Comparison of ENCODE assay signal across 13 cellular contexts in genomic region chr3:41075958-41076357, GRCh38.
DNase-seq lines count a peak whose midpoint lies in the region; ATAC-seq, FAIRE-seq and TF ChIP-seq lines count a peak whose summit lies in the region.
"Had no signal": no experiment of that assay in that cellular context is flagged by ENCODE, and none has a peak within 500 bp of the region (broad histone marks: within the 10 kb centered on the region; RNA-seq: fewer than 3 reads in every experiment).

No MANE protein-coding gene starts in this region.

- no TSS peak for BruUV-seq in HepG2 (replicated peaks; lab: Mats Ljungman, UMichigan)

- TF ChIP-seq CTCF in fibroblast of mammary gland (conservative IDR thresholded peaks at IDR 0.05; ENCODE audit: control insufficient read depth, insufficient read depth, low read depth, low read length): no peak
- TF ChIP-seq CTCF in HepG2 (CRISPR knock-in tag; IDR thresholded peaks at IDR 0.05): no peak
- TF ChIP-seq CTCF in mesothelial cell of epicardium (IDR thresholded peaks at IDR 0.05; ENCODE audit: unreplicated experiment): no peak

- in situ Hi-C loops in HepG2 (cut with HindIII; ENCODE audit: extremely low pct_ligation_motif_present, low pct_unique_long_range_greater_than_20kb): no loop called here

- TF ChIP-seq EP300 in HepG2 (IDR thresholded peaks at IDR 0.05; ENCODE audit: low read depth in 2 of 2, low read length in 2 of 2): no peak
- no peak for TF ChIP-seq EP300 in HepG2 (CRISPR knock-in tag; IDR thresholded peaks at IDR 0.05; ENCODE audit: borderline replicate concordance)

- no peaks in the 10 kb centered on the region for H3K36me3 ChIP-seq in HepG2 (replicated peaks in 1 of 2; ENCODE audit: control insufficient read depth in 1 of 2, insufficient read depth in 2 of 2, low read length in 2 of 2)

- no peak overlapping the region for H3K4me3 Mint-ChIP-seq in mesothelial cell of epicardium
- H3K4me3 Mint-ChIP-seq: effector memory CD8-positive, alpha-beta T cell had no signal

- TF ChIP-seq POLR2A in HepG2 (IDR thresholded peaks at IDR 0.05; ENCODE audit: insufficient read depth in 1 of 2, low read depth in 2 of 2, low read length in 2 of 2): no peak

- H2AFZ ChIP-seq in HepG2 (ENCODE audit: low read length): no peak overlapping the region

- DNase-seq in DMS 273 (lab: John Stamatoyannopoulos, UW; ENCODE audit: unreplicated experiment): peak; percentile 1
- DNase-seq in DMS 273 treated with DMSO at 0.1 percent for 48 hours (lab: John Stamatoyannopoulos, UW): no peak
- DNase-seq in fibroblast of mammary gland (ENCODE audit: low read depth): peak; percentile 24
- peak; percentile 14 for DNase-seq in HepG2 (ENCODE audit: low spot score)
- peak; percentile 42 for DNase-seq in ureter (ENCODE audit: low spot score)
- DNase-seq in mesothelial cell of epicardium (ENCODE audit: low spot score in 2 of 2, unreplicated experiment in 2 of 2): no peak
- no peak for DNase-seq in activated CD8-positive, alpha-beta memory T cell treated with anti-CD3 and anti-CD28 coated beads, Interleukin-2, amount 50 U/mL, for 48 hours
- DNase-seq: activated CD4-positive, CD25-positive, alpha-beta regulatory T cell treated with anti-CD3 and anti-CD28 coated beads, Interleukin-2, amount 50 U/mL, for 72 hours; activated T-cell treated with anti-CD3 and anti-CD28 coated beads, Interleukin-2, amount 50 U/mL, for 48 hours; effector memory CD8-positive, alpha-beta T cell; NCI-H446 treated with DMSO at 0.1 percent for 48 hours had no signal

- H3K4me3 ChIP-seq in fibroblast of mammary gland (ENCODE audit: control insufficient read depth, low read depth, low read length) (no peak overlapping the region), HepG2 (replicated peaks in 1 of 3; ENCODE audit: insufficient read depth in 1 of 3, low read depth in 2 of 3, low read length in 3 of 3) (no peak overlapping the region)

- H3K36me3 Mint-ChIP-seq in mesothelial cell of epicardium: no peaks in the 10 kb centered on the region

- H3K27ac ChIP-seq in HepG2 (ENCODE audit: extremely low read length, insufficient read depth, low read length): no peak overlapping the region
- H3K27ac ChIP-seq: 22Rv1 had no signal

- 10% methylated on average over 5 of the region's 5 CpGs for WGBS in HepG2 (ENCODE audit: low lambda C conversion rate)

- no peaks in the 10 kb centered on the region for H4K20me1 ChIP-seq in HepG2 (ENCODE audit: insufficient read depth, low read length)

- no peaks in the 10 kb centered on the region for H3K9me3 ChIP-seq in HepG2 (ENCODE audit: low read length)

- FAIRE-seq in HepG2 (lab: Jason Lieb, UNC): no peak

- no peaks in the 10 kb centered on the region for H3K4me1 Mint-ChIP-seq in mesothelial cell of epicardium

- H3K27me3 Mint-ChIP-seq in mesothelial cell of epicardium (ENCODE audit: low read depth): no peaks in the 10 kb centered on the region

- peaks cover 0 to 8% of the 10 kb centered on the region in 2 experiments; a peak in 2 of 5 replicates for H3K27me3 ChIP-seq in HepG2 (ENCODE audit: control insufficient read depth in 1 of 2, insufficient read depth in 2 of 2, low read length in 2 of 2)

- TF ChIP-seq RAD21 in HepG2 (CRISPR knock-in tag; IDR thresholded peaks at IDR 0.05): no peak

- no peak overlapping the region for H3K4me2 ChIP-seq in HepG2 (ENCODE audit: low read depth, low read length)

- peaks cover 16% of the 10 kb centered on the region for H3K4me1 ChIP-seq in HepG2 (ENCODE audit: insufficient read depth, low read length)

- H3K9me3 Mint-ChIP-seq in mesothelial cell of epicardium: no peaks in the 10 kb centered on the region
- H3K9me3 Mint-ChIP-seq: effector memory CD8-positive, alpha-beta T cell had no signal

- intact Hi-C loops in HepG2 (cut with micrococcal nuclease; ENCODE audit: unreplicated experiment): no loop called here

- H3K79me2 ChIP-seq in HepG2 (ENCODE audit: insufficient read depth, low read length): no peaks in the 10 kb centered on the region

- H3K27ac Mint-ChIP-seq in mesothelial cell of epicardium: no peak overlapping the region
- H3K27ac Mint-ChIP-seq: effector memory CD8-positive, alpha-beta T cell had no signal

- H3K9ac ChIP-seq in HepG2 (ENCODE audit: insufficient read depth, low read depth, low read length): no peak overlapping the region

- POLR2A ChIA-PET in HepG2 (lab: Yijun Ruan, JAX): no interaction called here

- ATAC-seq in HepG2 (peak; percentile 73), GM21447 (IDR thresholded peaks at IDR 0.05; ENCODE audit: unreplicated experiment) (no peak)
- ATAC-seq: effector memory CD8-positive, alpha-beta T cell had no signal

- CTCF ChIA-PET in HepG2 (lab: Yijun Ruan, JAX; ENCODE audit: low intra/inter-chr PET ratio, low total read pairs): no interaction called here

TF ChIP-seq in HepG2, 621 proteins besides CTCF, POLR2A, EP300 and RAD21:
- TF ChIP-seq ZNF280D (CRISPR knock-in tag; IDR thresholded peaks at IDR 0.05) (no peak), HNF4A (CRISPR knock-in tag; IDR thresholded peaks at IDR 0.05) (peak; percentile 23; the same call in 1 of the 2 replicates), NBN (conservative IDR thresholded peaks at IDR 0.05) (no peak), STAG1 (CRISPR knock-in tag; IDR thresholded peaks at IDR 0.05) (peak; percentile 12; the same call in 1 of the 2 replicates)
TF ChIP-seq in HepG2: peak in this region for 2.

Comparison
In these comparisons a context has a peak if more than half of its experiments do, and no peak if none do; other contexts are left out.
1. DNase-seq: peak in DMS 273 (single experiment), fibroblast of mammary gland (single experiment), HepG2 (single experiment) and ureter (single experiment); none in DMS 273 treated with DMSO at 0.1 percent for 48 hours (single experiment), mesothelial cell of epicardium (0 of 2) and activated CD8-positive, alpha-beta memory T cell treated with anti-CD3 and anti-CD28 coated beads, Interleukin-2, amount 50 U/mL, for 48 hours (single experiment).